In the genomic region with DNA sequence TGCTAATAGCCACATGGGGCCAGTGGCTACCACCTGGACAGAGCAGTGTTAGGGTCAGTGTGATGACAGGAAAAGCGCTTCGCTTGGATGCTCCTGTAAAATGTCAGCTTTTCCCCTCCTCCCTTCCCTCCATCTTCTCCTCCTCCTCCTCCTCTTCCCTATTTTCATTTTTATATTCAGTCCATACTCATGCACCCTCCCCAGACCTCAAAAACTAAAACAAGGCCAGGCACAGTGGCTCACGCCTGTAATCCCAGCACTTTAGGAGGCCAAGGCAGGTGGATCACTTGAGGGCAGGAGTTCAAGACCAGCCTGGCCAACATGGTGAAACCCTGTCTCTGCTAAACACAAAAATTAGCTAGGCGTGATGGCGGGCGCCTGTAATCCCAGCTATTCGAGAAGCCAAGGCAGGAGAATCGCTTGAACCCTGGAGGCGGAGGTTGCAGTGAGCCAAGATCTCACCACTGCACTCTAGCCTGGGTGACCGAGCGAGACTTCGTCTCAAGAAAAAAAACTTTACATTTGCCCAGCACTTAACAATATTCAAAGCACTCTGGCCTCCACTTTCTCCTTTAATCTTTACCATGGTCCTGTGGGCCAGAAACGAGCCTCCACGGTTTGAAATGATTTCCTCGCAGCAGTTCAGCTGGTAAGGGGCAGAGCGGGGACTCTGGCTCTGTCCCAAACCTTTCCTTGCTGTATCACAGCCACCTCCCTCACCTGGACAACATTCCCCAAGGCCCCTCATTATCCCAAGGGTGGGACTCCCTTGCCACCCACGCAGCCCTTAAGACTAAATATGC, we compare ENCODE assay signal across 13 cellular contexts. TPM values are rescaled to one million over a fixed set of nuclear protein-coding genes. Genes with fewer than 3 reads are reported as not detected.
A peak's percentile ranks its signal among the peaks of the same experiment; 100 is the strongest.
DNase-seq lines count a peak whose midpoint lies in the region; ATAC-seq and TF ChIP-seq lines count a peak whose summit lies in the region.
"Had no signal": no experiment of that assay in that cellular context is flagged by ENCODE, and none has a peak within 500 bp of the region (broad histone marks: within the 10 kb centered on the region; RNA-seq: fewer than 3 reads in every experiment).

No MANE protein-coding gene starts in this region.

- WGBS in upper lobe of left lung, 2 donors: 81 to 82% methylated on average over 17 of the region's 17 CpGs

- H3K27me3 Mint-ChIP-seq in neural progenitor cell (ENCODE audit: insufficient read depth, low read depth): peaks cover 20% of the 10 kb centered on the region

- TF ChIP-seq EP300 in upper lobe of left lung (IDR thresholded peaks at IDR 0.05): no peak

- H2AFZ ChIP-seq in neural progenitor cell (replicated peaks): no peak overlapping the region

- peaks cover 51% of the 10 kb centered on the region for H3F3A ChIP-seq in neural progenitor cell (ENCODE audit: low read depth)

- H3K9me3 ChIP-seq in neural progenitor cell (ENCODE audit: low read depth) (no peaks in the 10 kb centered on the region), uterus (no peaks in the 10 kb centered on the region), upper lobe of left lung (no peaks in the 10 kb centered on the region)

- H3K27ac ChIP-seq in coronary artery: peak overlapping the region; percentile 46 to 82
- no peak overlapping the region for H3K27ac ChIP-seq in neural progenitor cell
- H3K27ac ChIP-seq in uterus: peak overlapping the region; percentile 77 to 82
- peak overlapping the region in 2 of 4 donors; percentile 18 to 43 for H3K27ac ChIP-seq in upper lobe of left lung
- H3K27ac ChIP-seq: cardiac muscle cell had no signal

- H3K27ac Mint-ChIP-seq in neural progenitor cell: peak overlapping the region; percentile 72
- H3K27ac Mint-ChIP-seq: memory B cell had no signal

- TF ChIP-seq POLR2A in uterus (IDR thresholded peaks at IDR 0.05) (no peak), upper lobe of left lung (IDR thresholded peaks at IDR 0.05) (no peak)

- H4K20me1 ChIP-seq in neural progenitor cell (ENCODE audit: low read depth): no peaks in the 10 kb centered on the region

- intact Hi-C loops in uterus (cut with DNase I; ENCODE audit: low total_unique reads): loop anchor here (10.0 kb wide), 1 partner anchor 141 kb away; a partner anchor contains a TSS

- H3K4me3 Mint-ChIP-seq in neural progenitor cell: no peak overlapping the region
- H3K4me3 Mint-ChIP-seq: memory B cell had no signal

- peaks cover 32% of the 10 kb centered on the region for H3K4me1 ChIP-seq in neural progenitor cell
- peaks cover 5 to 22% of the 10 kb centered on the region in 2 donors for H3K4me1 ChIP-seq in uterus
- H3K4me1 ChIP-seq in upper lobe of left lung: peaks cover 18 to 27% (median 23%) of the 10 kb centered on the region in 4 donors

- TF ChIP-seq CTCF in coronary artery (IDR thresholded peaks at IDR 0.05) (no peak), neural progenitor cell (IDR thresholded peaks at IDR 0.05) (no peak), uterus (IDR thresholded peaks at IDR 0.05) (no peak), upper lobe of left lung (IDR thresholded peaks at IDR 0.05) (no peak)

- peaks cover 82% of the 10 kb centered on the region for H3K4me1 Mint-ChIP-seq in neural progenitor cell

- peak; percentile 24 for DNase-seq in activated effector memory CD4-positive, alpha-beta T cell treated with anti-CD3 and anti-CD28 coated beads, Interleukin-2, amount 50 U/mL, for 16 hours
- no peak for DNase-seq in activated effector memory CD4-positive, alpha-beta T cell treated with Interleukin-2 at 50 U/mL for 16 hours
- DNase-seq in coronary artery (ENCODE audit: low spot score): no peak
- no peak for DNase-seq in neural progenitor cell (ENCODE audit: low spot score)
- no peak for DNase-seq in uterus
- no peak for DNase-seq in G401 (ENCODE audit: low spot score)
- no peak for DNase-seq in upper lobe of left lung
- DNase-seq: activated CD4-positive, alpha-beta T cell treated with anti-CD3 and anti-CD28 coated beads for 48 hours; hippocampal formation; T-helper 1 cell had no signal

- in situ Hi-C loops in G401 (cut with HindIII; ENCODE audit: low sequenced_read_pairs): no loop called here

- ATAC-seq in HG03521 (IDR thresholded peaks at IDR 0.05; ENCODE audit: unreplicated experiment): no peak
- ATAC-seq in upper lobe of left lung (ENCODE audit: low FRiP score in 2 of 2): no peak

- H3K36me3 Mint-ChIP-seq in neural progenitor cell: no peaks in the 10 kb centered on the region
- H3K36me3 Mint-ChIP-seq: memory B cell had no signal

- H3K9ac ChIP-seq in neural progenitor cell: no peak overlapping the region

- H3K4me3 ChIP-seq in coronary artery: no peak overlapping the region
- no peak overlapping the region for H3K4me3 ChIP-seq in neural progenitor cell
- H3K4me3 ChIP-seq in uterus: no peak overlapping the region
- no peak overlapping the region for H3K4me3 ChIP-seq in upper lobe of left lung
- H3K4me3 ChIP-seq: cardiac muscle cell had no signal

- no peaks in the 10 kb centered on the region for H3K79me2 ChIP-seq in neural progenitor cell (ENCODE audit: low read depth)

- H3K27me3 ChIP-seq in neural progenitor cell (no peaks in the 10 kb centered on the region), uterus (no peaks in the 10 kb centered on the region), upper lobe of left lung (no peaks in the 10 kb centered on the region)
- H3K27me3 ChIP-seq: cardiac muscle cell had no signal

- H3K4me2 ChIP-seq in neural progenitor cell: no peak overlapping the region

- H3K9me3 Mint-ChIP-seq in neural progenitor cell: no peaks in the 10 kb centered on the region
- H3K9me3 Mint-ChIP-seq: memory B cell had no signal

- H3K36me3 ChIP-seq in neural progenitor cell (no peaks in the 10 kb centered on the region), uterus (no peaks in the 10 kb centered on the region), upper lobe of left lung (no peaks in the 10 kb centered on the region)
- H3K36me3 ChIP-seq: cardiac muscle cell had no signal

RNA-seq across cellular contexts. Expression of a gene that starts 21.8 kb away (rescaled TPM):
- total RNA-seq in neural progenitor cell (ENCODE audit: low replicate concordance) (50.6 and 53.4 TPM in 2 replicates), uterus (10 to 100 TPM; 15.0 to 58.0 (median 31.3) TPM), upper lobe of left lung (10 to 100 TPM; 27.9 to 52.9 (median 43.7) TPM)
- 32.1 and 49.0 TPM in 2 replicates for total RNA-seq in G401 (2014; rRNA removed; shearing (Covaris generic))

RNA-seq across cellular contexts. Expression of a gene that starts 33.5 kb away (rescaled TPM):
- 245 and 374 TPM in 2 replicates for total RNA-seq in neural progenitor cell (ENCODE audit: low replicate concordance)
- total RNA-seq in uterus: 100 to 1,000 TPM in 3 of 4 donors, 10 to 100 TPM in 1; 98.1 to 221 (median 163) TPM
- 15.0 and 26.3 TPM in 2 replicates for total RNA-seq in G401 (2014; rRNA removed; shearing (Covaris generic))
- 100 to 1,000 TPM in 2 of 6 donors, 10 to 100 TPM in 4; 38.2 to 625 (median 91.4) TPM for total RNA-seq in upper lobe of left lung

RNA-seq across cellular contexts. Expression of a gene that starts 51.2 kb away (rescaled TPM):
- total RNA-seq in neural progenitor cell (ENCODE audit: low replicate concordance) (0.22 TPM in 1 of 2 replicates, not detected in the other), uterus (1 to 10 TPM; 1.2 to 4.5 (median 2.6) TPM), upper lobe of left lung (100 to 1,000 TPM in 1 of 6 donors, 10 to 100 TPM in 5; 34.2 to 268 (median 57.7) TPM)
- total RNA-seq in G401 (2014; rRNA removed; shearing (Covaris generic)): not detected in 2 replicates
- total RNA-seq: cardiac muscle cell had no signal

Comparison
In these comparisons a context has a peak if more than half of its experiments do, and no peak if none do; other contexts are left out.
1. RNA of a gene that starts 51.2 kb away (total RNA-seq): 34.2 to 268 TPM in upper lobe of left lung; 1.2 to 4.5 TPM in uterus, 0.22 TPM in neural progenitor cell and not detected in G401; every median in the first group is over 4 times any median in the second.